ENCODE assay signal across 1 cellular context in genomic region chr20:34549291-34549928, GRCh38.
TF ChIP-seq lines count a peak whose summit lies in the region.

No MANE protein-coding gene starts in this region.

TF ChIP-seq in HCT116, 20 proteins besides CTCF, POLR2A, EP300 and RAD21 (continued from another document):
- TF ChIP-seq ATF3 (IDR thresholded peaks at IDR 0.05) = no peak
